ENCODE assay signal across 10 cellular contexts in genomic region chr16:70696952-70697600, GRCh38. TPM values are rescaled to one million over a fixed set of nuclear protein-coding genes. Genes with fewer than 3 reads are reported as not detected.
DNase-seq lines count a peak whose midpoint lies in the region; ATAC-seq, FAIRE-seq and TF ChIP-seq lines count a peak whose summit lies in the region.
"Had no signal": no experiment of that assay in that cellular context is flagged by ENCODE, and none has a peak within 500 bp of the region (broad histone marks: within the 10 kb centered on the region; RNA-seq: fewer than 3 reads in every experiment).

No MANE protein-coding gene starts in this region.

- peak in 3 of 8 donors; percentile 3 to 7 (median 3) for ATAC-seq in heart right ventricle
- ATAC-seq in K562 = no peak

- no TSS peak for BruUV-seq in K562 (replicated peaks; lab: Mats Ljungman, UMichigan)

- H3K4me3 ChIP-seq in heart right ventricle (no peak overlapping the region), K562 (no peak overlapping the region), uterus (no peak overlapping the region)
- no peak overlapping the region for H3K4me3 ChIP-seq in CD4-positive, alpha-beta memory T cell (ENCODE audit: low read length in 2 of 2)

- H3K36me3 Mint-ChIP-seq in CD4-positive, alpha-beta memory T cell = peaks cover 6 to 25% of the 10 kb centered on the region in 2 donors

- H3K9me3 Mint-ChIP-seq in CD4-positive, alpha-beta memory T cell = no peaks in the 10 kb centered on the region

- no peak overlapping the region for H3K4me3 Mint-ChIP-seq in CD4-positive, alpha-beta memory T cell

- no peaks in the 10 kb centered on the region for H3K9me3 ChIP-seq in heart right ventricle
- H3K9me3 ChIP-seq in K562 (replicated peaks; ENCODE audit: control insufficient read depth, insufficient read depth, low read depth, low read length) = no peaks in the 10 kb centered on the region
- H3K9me3 ChIP-seq in uterus = no peaks in the 10 kb centered on the region
- no peaks in the 10 kb centered on the region for H3K9me3 ChIP-seq in CD4-positive, alpha-beta memory T cell (ENCODE audit: control insufficient read depth in 1 of 2, low read length in 2 of 2)

- no peak for TF ChIP-seq POLR2A in K562 (conservative IDR thresholded peaks at IDR 0.05)
- no peak for TF ChIP-seq POLR2A in uterus (IDR thresholded peaks at IDR 0.05)

- no peaks in the 10 kb centered on the region for H3K27me3 Mint-ChIP-seq in CD4-positive, alpha-beta memory T cell

- no peak for TF ChIP-seq RAD21 in K562 (CRISPR knock-in tag; conservative IDR thresholded peaks at IDR 0.05 in 1 of 2, IDR thresholded peaks at IDR 0.05 in 1 of 2)

- H3K4me2 ChIP-seq in K562 (ENCODE audit: insufficient read depth, low read length) = no peak overlapping the region

- in situ Hi-C loops in K562 (cut with MboI) = no loop called here

- TF ChIP-seq EP300 in K562 (IDR thresholded peaks at IDR 0.05; ENCODE audit: low read length) = no peak

- H3K9ac ChIP-seq in K562 (ENCODE audit: insufficient read depth in 1 of 2, low read depth in 2 of 2, low read length in 2 of 2) = peak overlapping the region in 1 of 2 experiments; percentile 86; a peak in 2 of 4 replicates

- no peak for FAIRE-seq in K562 (lab: Jason Lieb, UNC)

- no peaks in the 10 kb centered on the region for H3K27me3 ChIP-seq in heart right ventricle
- H3K27me3 ChIP-seq in K562 (ENCODE audit: control insufficient read depth in 2 of 2, insufficient read depth in 2 of 2, low read length in 2 of 2) = no peaks in the 10 kb centered on the region
- H3K27me3 ChIP-seq in uterus = no peaks in the 10 kb centered on the region
- H3K27me3 ChIP-seq in CD4-positive, alpha-beta memory T cell (ENCODE audit: insufficient read depth, low read length) = no peaks in the 10 kb centered on the region

- H3K36me3 ChIP-seq in heart right ventricle (peaks cover 0 to 10% (median 0%) of the 10 kb centered on the region in 9 donors), K562 (ENCODE audit: control insufficient read depth, insufficient read depth, low read length) (peaks cover 25% of the 10 kb centered on the region; the same call in 1 of the 3 replicates), uterus (no peaks in the 10 kb centered on the region)
- no peaks in the 10 kb centered on the region for H3K36me3 ChIP-seq in CD4-positive, alpha-beta memory T cell (ENCODE audit: insufficient read depth, low read length)

- H3K27ac Mint-ChIP-seq in CD4-positive, alpha-beta memory T cell = peak overlapping the region in 1 of 7 donors; percentile 41

- 41 to 45% methylated on average over 19 of the region's 19 CpGs for WGBS in heart right ventricle, 2 donors
- WGBS in K562 (ENCODE audit: insufficient coverage, low coverage, missing lambda C conversion rate) = 84% methylated on average over 16 of the region's 19 CpGs

- peaks cover 0 to 5% (median 2%) of the 10 kb centered on the region in 4 donors for H3K4me1 Mint-ChIP-seq in CD4-positive, alpha-beta memory T cell

- H3K79me2 ChIP-seq in K562 (ENCODE audit: control insufficient read depth, insufficient read depth, low read length) = no peaks in the 10 kb centered on the region

- DNase-seq in heart right ventricle = no peak
- DNase-seq in cardiac septum (ENCODE audit: low spot score) = no peak
- DNase-seq in K562 (ENCODE audit: extremely low read depth in 1 of 4, low spot score in 3 of 4) = no peak
- DNase-seq in mucosa of gallbladder (ENCODE audit: low spot score) = peak; percentile 71
- DNase-seq in uterus = no peak
- DNase-seq in stimulated activated naive CD4-positive, alpha-beta T cell treated with Interleukin-2 at 50 U/mL for 16 hours (lab: John Stamatoyannopoulos, UW) = no peak
- DNase-seq in hepatic stellate cell (ENCODE audit: low spot score) = no peak
- DNase-seq in CD4-positive, alpha-beta memory T cell = no peak
- DNase-seq: cerebellar nuclear complex, Karpas-422 had no signal

- no peak for TF ChIP-seq CTCF in heart right ventricle (IDR thresholded peaks at IDR 0.05)
- TF ChIP-seq CTCF in K562 (IDR thresholded peaks at IDR 0.05 in 2 of 3, conservative IDR thresholded peaks at IDR 0.05 in 1 of 3; ENCODE audit: insufficient read depth in 2 of 3, low read depth in 1 of 3, low read length in 3 of 3) = no peak
- no peak for TF ChIP-seq CTCF in uterus (IDR thresholded peaks at IDR 0.05)

- H3K4me1 ChIP-seq in heart right ventricle (peaks cover 51 to 99% (median 84%) of the 10 kb centered on the region in 9 donors), K562 (replicated peaks in 1 of 2; ENCODE audit: control insufficient read depth in 2 of 2, insufficient read depth in 2 of 2, low read length in 2 of 2) (peaks cover 25 to 80% of the 10 kb centered on the region in 2 experiments), uterus (peaks cover 22 to 47% of the 10 kb centered on the region in 2 donors)
- H3K4me1 ChIP-seq in CD4-positive, alpha-beta memory T cell (ENCODE audit: insufficient read depth, low read length) = no peaks in the 10 kb centered on the region

- POLR2A ChIA-PET in K562 (lab: Yijun Ruan, JAX) = interaction anchor here (1.7 kb wide), 1 partner anchor 10 kb away, joined by 10 read pairs; no protein-coding TSS in a partner anchor
- POLR2A ChIA-PET in CD4-positive, alpha-beta memory T cell (lab: Charles Lee; ENCODE audit: partially characterized antibody) = no interaction called here

- intact Hi-C loops in heart right ventricle (cut with DNase I) = loop anchor here in 1 of 10 donors (5.0 kb wide), 1 partner anchor 35 kb away; no protein-coding TSS in a partner anchor
- intact Hi-C loops in cardiac septum (cut with DNase I) = no loop called here
- intact Hi-C loops in K562 (cut with micrococcal nuclease) = no loop called here
- intact Hi-C loops in uterus (cut with DNase I; ENCODE audit: low total_unique reads) = no loop called here
- intact Hi-C loops in CD4-positive, alpha-beta memory T cell (cut with micrococcal nuclease) = no loop called here

- H4K20me1 ChIP-seq in K562 (replicated peaks; ENCODE audit: control insufficient read depth, insufficient read depth, low read length) = no peaks in the 10 kb centered on the region

- H3K9me1 ChIP-seq in K562 (ENCODE audit: control insufficient read depth, insufficient read depth, low read length) = no peaks in the 10 kb centered on the region

- H2AFZ ChIP-seq in K562 (ENCODE audit: low read depth, low read length) = no peak overlapping the region

- CTCF ChIA-PET in K562 (lab: Yijun Ruan, JAX; ENCODE audit: low intra/inter-chr PET ratio) = no interaction called here
- CTCF ChIA-PET in CD4-positive, alpha-beta memory T cell (lab: Charles Lee; ENCODE audit: partially characterized antibody) = no interaction called here

- peak overlapping the region in 9 of 10 donors; percentile 18 to 94 (median 76) for H3K27ac ChIP-seq in heart right ventricle
- H3K27ac ChIP-seq in K562 (ENCODE audit: extremely low read depth, low read depth, low read length) = peak overlapping the region; percentile 85; the same call in 1 of the 3 replicates
- H3K27ac ChIP-seq in uterus = peak overlapping the region; percentile 93 to 97
- no peak overlapping the region for H3K27ac ChIP-seq in CD4-positive, alpha-beta memory T cell (ENCODE audit: low read depth, low read length)

RNA-seq across cellular contexts. Expression of gene MTSS2, which starts 11.2 kb away (rescaled TPM):
- total RNA-seq in heart right ventricle = 100 to 1,000 TPM in 2 of 10 donors, 10 to 100 TPM in 8; 39.8 to 121 (median 62.1) TPM
- 10 to 100 TPM; 39.0 to 39.7 TPM for polyA plus RNA-seq in heart right ventricle
- total RNA-seq in cardiac septum = 63.4 TPM
- total RNA-seq in K562 (2011; cell fraction: chromatin; rRNA removed; ENCODE audit: low replicate concordance) = 15.0 and 50.2 TPM in 2 replicates
- total RNA-seq in K562 (2011; cell fraction: nucleolus; rRNA removed) = 41.7 and 44.2 TPM in 2 replicates
- total RNA-seq in K562 (2011; cell fraction: nucleoplasm; rRNA removed) = 20.2 and 24.3 TPM in 2 replicates
- 15.4 and 22.4 TPM in 2 replicates for total RNA-seq in K562 (2014; rRNA removed)
- 4.8 and 9.1 TPM in 2 replicates for total RNA-seq in K562 (2014; rRNA removed; fragmentation: Illumina TruSeq; extraction: Trizol)
- 20.6 and 24.2 TPM in 2 replicates for total RNA-seq in K562 (2015; rRNA removed; fragmentation: Illumina TruSeq; extraction: Trizol)
- 51.2 and 60.3 TPM in 2 replicates for total RNA-seq in K562 (2021)
- 16.9 and 21.5 TPM in 2 replicates for polyA plus RNA-seq in K562 (2011; rRNA removed)
- 13.3 and 40.6 TPM in 2 replicates for polyA plus RNA-seq in K562 (2011; cell fraction: cytosol; rRNA removed)
- polyA plus RNA-seq in K562 (2011; cell fraction: nucleus; rRNA removed) = 40.9 and 91.6 TPM in 2 replicates
- polyA plus RNA-seq in K562 (2012) = 55.8 and 57.7 TPM in 2 replicates
- 36.2 and 45.7 TPM in 2 replicates for polyA plus RNA-seq in K562 (2014; fragmentation: Illumina TruSeq; extraction: Trizol)
- polyA plus RNA-seq in K562 (2014; fragmentation: Nextera tagmentation; extraction: Ambion mirVana) = under 1 TPM; 0.11 to 0.32 TPM
- polyA plus RNA-seq in K562 (2014; rRNA removed) = 31.1 and 46.9 TPM in 2 replicates
- 6.7 and 12.5 TPM in 2 replicates for polyA minus RNA-seq in K562 (2011; rRNA and poly(A)+ RNA removed)
- 27.2 and 41.8 TPM in 2 replicates for polyA minus RNA-seq in K562 (2011; cell fraction: cytosol; rRNA and poly(A)+ RNA removed)
- 20.1 and 25.2 TPM in 2 replicates for polyA minus RNA-seq in K562 (2011; cell fraction: nucleus; rRNA and poly(A)+ RNA removed)
- total RNA-seq in mucosa of gallbladder = 113 TPM
- total RNA-seq in uterus = 100 to 1,000 TPM in 1 of 4 donors, 10 to 100 TPM in 3; 11.2 to 142 (median 18.2) TPM
- total RNA-seq in CD4-positive, alpha-beta memory T cell = 1 to 10 TPM; 1.8 to 1.9 TPM
- not detected for polyA plus RNA-seq in CD4-positive, alpha-beta memory T cell

RNA-seq across cellular contexts. Expression of gene IL34, which starts 50.7 kb away (rescaled TPM):
- total RNA-seq in heart right ventricle (1 to 10 TPM in 8 of 10 donors, under 1 TPM in 2; 0.37 to 4.4 (median 2.1) TPM), cardiac septum (1.2 TPM), K562 (2014; rRNA removed) (0.20 TPM in 1 of 2 replicates, not detected in the other), K562 (2014; rRNA removed; fragmentation: Illumina TruSeq; extraction: Trizol) (not detected in 2 replicates), K562 (2015; rRNA removed; fragmentation: Illumina TruSeq; extraction: Trizol) (0.18 TPM in 1 of 2 replicates, not detected in the other), K562 (2021) (0.25 TPM in 1 of 2 replicates, not detected in the other), mucosa of gallbladder (3.5 TPM), uterus (1 to 10 TPM in 3 of 4 donors, not detected in 1; 3.3 to 9.4 (median 9.0) TPM)
- polyA plus RNA-seq in heart right ventricle (1 to 10 TPM in 1 of 2 donors, under 1 TPM in 1; 0.72 to 2.7 TPM), K562 (2011; rRNA removed) (0.10 TPM in 1 of 2 replicates, not detected in the other), K562 (2014; fragmentation: Illumina TruSeq; extraction: Trizol) (0.58 TPM in 1 of 2 replicates, not detected in the other), K562 (2014; fragmentation: Nextera tagmentation; extraction: Ambion mirVana) (not detected), K562 (2014; rRNA removed) (0.07 and 0.18 TPM in 2 replicates)
- 0.44 TPM in 1 of 2 replicates, not detected in the other for total RNA-seq in K562 (2011; cell fraction: chromatin; rRNA removed; ENCODE audit: low replicate concordance)
- total RNA-seq in K562 (2011; cell fraction: nucleolus; rRNA removed) = not detected in 2 replicates
- total RNA-seq in K562 (2011; cell fraction: nucleoplasm; rRNA removed) = not detected in 2 replicates
- polyA plus RNA-seq in K562 (2011; cell fraction: cytosol; rRNA removed) = 0.16 and 0.49 TPM in 2 replicates
- 0.20 and 0.32 TPM in 2 replicates for polyA plus RNA-seq in K562 (2011; cell fraction: nucleus; rRNA removed)
- 0.39 and 0.44 TPM in 2 replicates for polyA plus RNA-seq in K562 (2012)
- polyA minus RNA-seq in K562 (2011; rRNA and poly(A)+ RNA removed) = not detected in 2 replicates
- polyA minus RNA-seq in K562 (2011; cell fraction: cytosol; rRNA and poly(A)+ RNA removed) = not detected in 2 replicates
- not detected in 2 replicates for polyA minus RNA-seq in K562 (2011; cell fraction: nucleus; rRNA and poly(A)+ RNA removed)
- total RNA-seq in CD4-positive, alpha-beta memory T cell = not detected
- not detected for polyA plus RNA-seq in CD4-positive, alpha-beta memory T cell
